ENCODE assay signal across 8 cellular contexts in genomic region chr19:56404705-56405056, GRCh38. TPM values are rescaled to one million over a fixed set of nuclear protein-coding genes. Genes with fewer than 3 reads are reported as not detected.
A peak's percentile ranks its signal among the peaks of the same experiment; 100 is the strongest.
DNase-seq lines count a peak whose midpoint lies in the region; ATAC-seq, FAIRE-seq and TF ChIP-seq lines count a peak whose summit lies in the region.

No MANE protein-coding gene starts in this region.

- peaks cover 81% of the 10 kb centered on the region for H3K36me3 Mint-ChIP-seq in activated naive CD8-positive, alpha-beta T cell treated with anti-CD3 and anti-CD28 coated beads for 36 hours

- ATAC-seq in HG02759 (IDR thresholded peaks at IDR 0.05; ENCODE audit: unreplicated experiment) (peak; percentile 7), HG02623 (IDR thresholded peaks at IDR 0.05; ENCODE audit: unreplicated experiment) (no peak), HG03439 (IDR thresholded peaks at IDR 0.05; ENCODE audit: unreplicated experiment) (no peak)

- FAIRE-seq in urothelium cell line (lab: Jason Lieb, UNC), result peak; percentile 44

- peak overlapping the region; percentile 85 for H3K4me3 Mint-ChIP-seq in activated naive CD8-positive, alpha-beta T cell treated with anti-CD3 and anti-CD28 coated beads for 36 hours

- peaks cover 23% of the 10 kb centered on the region for H3K4me1 Mint-ChIP-seq in activated naive CD8-positive, alpha-beta T cell treated with anti-CD3 and anti-CD28 coated beads for 36 hours

- no peaks in the 10 kb centered on the region for H3K27me3 ChIP-seq in A673 (replicated peaks; ENCODE audit: insufficient read depth, low read depth, low read length, poor library complexity)

- H3K4me3 ChIP-seq in A673 (ENCODE audit: low read depth, low read length, poor library complexity, severe bottlenecking) (peak overlapping the region; percentile 68), lower leg skin (ENCODE audit: low read depth, poor library complexity, severe bottlenecking) (peak overlapping the region; percentile 61)

- H3K27ac Mint-ChIP-seq in activated naive CD8-positive, alpha-beta T cell treated with anti-CD3 and anti-CD28 coated beads for 36 hours, result peak overlapping the region; percentile 87

- H3K9me3 ChIP-seq in A673 (ENCODE audit: low read depth, low read length, poor library complexity, severe bottlenecking), result peaks cover 47% of the 10 kb centered on the region

- H3K9me3 Mint-ChIP-seq in activated naive CD8-positive, alpha-beta T cell treated with anti-CD3 and anti-CD28 coated beads for 36 hours, result peaks cover 65% of the 10 kb centered on the region

- 54 to 59% methylated on average over 9 of the region's 9 CpGs for WGBS in lower leg skin, 2 donors

- H3K27ac ChIP-seq in A673 (ENCODE audit: low read depth, low read length, poor library complexity, severe bottlenecking), result peak overlapping the region; percentile 91

- H3K27me3 Mint-ChIP-seq in activated naive CD8-positive, alpha-beta T cell treated with anti-CD3 and anti-CD28 coated beads for 36 hours, result no peaks in the 10 kb centered on the region

- POLR2A ChIA-PET in A673 (lab: Charles Lee; ENCODE audit: low non-redundant PET), result no interaction called here

- no peak for TF ChIP-seq POLR2A in lower leg skin (IDR thresholded peaks at IDR 0.05)

- CTCF ChIA-PET in A673 (lab: Charles Lee), result no interaction called here

- TF ChIP-seq CTCF in A673 (conservative IDR thresholded peaks at IDR 0.05; ENCODE audit: low read depth, low read length), result no peak
- no peak for TF ChIP-seq CTCF in lower leg skin (IDR thresholded peaks at IDR 0.05)

- BruUV-seq in A673 (replicated peaks; lab: Mats Ljungman, UMichigan), result TSS peak; percentile 40

- intact Hi-C loops in A673 (cut with micrococcal nuclease; ENCODE audit: unreplicated experiment), result no loop called here
- intact Hi-C loops in lower leg skin (cut with DNase I; ENCODE audit: low total_unique reads), result no loop called here

- no peaks in the 10 kb centered on the region for H3K4me1 ChIP-seq in A673 (ENCODE audit: insufficient read depth, low read length, poor library complexity, severe bottlenecking)

- H3K36me3 ChIP-seq in A673 (ENCODE audit: insufficient read depth, low read length, poor library complexity, severe bottlenecking), result peaks cover 28% of the 10 kb centered on the region

- DNase-seq in A673 (ENCODE audit: low spot score) (no peak), lower leg skin (ENCODE audit: low spot score in 2 of 2) (no peak), urothelium cell line (ENCODE audit: low spot score) (no peak), COR-L47 (lab: John Stamatoyannopoulos, UW) (no peak)
- DNase-seq in activated naive CD8-positive, alpha-beta T cell treated with anti-CD3 and anti-CD28 coated beads for 36 hours, result no peak

RNA-seq across cellular contexts. Expression of gene ZNF583, which starts 0.5 kb away (rescaled TPM):
- total RNA-seq in A673 (2021) (4.5 and 6.3 TPM in 2 replicates), lower leg skin (1 to 10 TPM; 2.1 to 3.8 (median 2.6) TPM)
- total RNA-seq in activated naive CD8-positive, alpha-beta T cell treated with anti-CD3 and anti-CD28 coated beads for 36 hours, result 1 to 10 TPM; 4.7 to 5.2 TPM

RNA-seq across cellular contexts. Expression of gene ZNF582, which starts 11.3 kb away (rescaled TPM):
- total RNA-seq in A673 (2021) (2.7 and 3.0 TPM in 2 replicates), lower leg skin (1 to 10 TPM; 2.9 to 5.4 (median 4.3) TPM)
- total RNA-seq in activated naive CD8-positive, alpha-beta T cell treated with anti-CD3 and anti-CD28 coated beads for 36 hours, result 1 to 10 TPM; 2.3 to 3.2 TPM
